18 cellular contexts compared by ENCODE assay signal in the genomic region with DNA sequence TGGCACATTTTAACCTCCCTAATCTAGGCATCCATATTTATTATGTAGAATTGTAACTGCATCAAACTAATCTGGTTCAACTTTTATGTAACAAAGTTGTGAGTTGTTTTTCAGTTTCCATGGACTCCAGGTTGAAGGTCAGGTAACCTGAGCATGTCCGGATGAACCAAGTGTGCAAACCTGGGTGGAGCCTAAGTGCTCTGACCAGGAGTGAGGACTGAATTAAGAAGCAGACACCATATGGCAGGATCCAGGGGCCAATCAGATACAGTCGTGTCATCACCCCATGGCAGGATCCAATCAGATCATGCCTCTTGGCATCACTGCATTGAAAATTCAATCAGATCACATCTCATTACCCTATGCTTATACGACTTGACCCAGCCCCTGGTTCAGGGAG. TPM values are rescaled to one million over a fixed set of nuclear protein-coding genes. Genes with fewer than 3 reads are reported as not detected.
A peak's percentile ranks its signal among the peaks of the same experiment; 100 is the strongest.
DNase-seq lines count a peak whose midpoint lies in the region; ATAC-seq and TF ChIP-seq lines count a peak whose summit lies in the region.
"Had no signal": no experiment of that assay in that cellular context is flagged by ENCODE, and none has a peak within 500 bp of the region (broad histone marks: within the 10 kb centered on the region; RNA-seq: fewer than 3 reads in every experiment).

No MANE protein-coding gene starts in this region.

- H3K9me3 ChIP-seq in WERI-Rb-1 (ENCODE audit: severe bottlenecking) (no peaks in the 10 kb centered on the region), right lobe of liver (no peaks in the 10 kb centered on the region), Karpas-422 (ENCODE audit: low read length) (no peaks in the 10 kb centered on the region)
- H3K9me3 ChIP-seq: MG63 had no signal

- no peak overlapping the region for H3K4me2 ChIP-seq in Karpas-422 (ENCODE audit: low read depth, low read length, poor library complexity, severe bottlenecking)
- H3K4me2 ChIP-seq: PC-9 had no signal

- TF ChIP-seq POLR2A in right lobe of liver (IDR thresholded peaks at IDR 0.05): no peak

- WGBS in right lobe of liver (ENCODE audit: insufficient coverage, low coverage, low lambda C conversion rate, missing lambda C conversion rate): 18% methylated on average over 2 of the region's 3 CpGs

- H3K27me3 Mint-ChIP-seq in stimulated activated naive CD8-positive, alpha-beta T cell treated with anti-CD3 and anti-CD28 coated beads, Interleukin-15, amount 100 ng/mL, for 72 hours: no peaks in the 10 kb centered on the region

- no peak overlapping the region for H3K27ac Mint-ChIP-seq in stimulated activated naive CD8-positive, alpha-beta T cell treated with anti-CD3 and anti-CD28 coated beads, Interleukin-15, amount 100 ng/mL, for 72 hours

- no peak overlapping the region for H3K27ac ChIP-seq in WERI-Rb-1
- no peak overlapping the region for H3K27ac ChIP-seq in right lobe of liver
- no peak overlapping the region for H3K27ac ChIP-seq in Karpas-422 (ENCODE audit: low read length)
- H3K27ac ChIP-seq: PC-9 had no signal

- no peak overlapping the region for H3K9ac ChIP-seq in Karpas-422 (ENCODE audit: low read length)

- H3K4me1 Mint-ChIP-seq in stimulated activated naive CD8-positive, alpha-beta T cell treated with anti-CD3 and anti-CD28 coated beads, Interleukin-15, amount 100 ng/mL, for 72 hours: no peaks in the 10 kb centered on the region

- no peaks in the 10 kb centered on the region for H3K27me3 ChIP-seq in WERI-Rb-1 (ENCODE audit: insufficient read depth, low read depth, severe bottlenecking)
- no peaks in the 10 kb centered on the region for H3K27me3 ChIP-seq in right lobe of liver
- no peaks in the 10 kb centered on the region for H3K27me3 ChIP-seq in Karpas-422 (ENCODE audit: low read length)

- no peak overlapping the region for H2AFZ ChIP-seq in Karpas-422 (ENCODE audit: low read length)
- H2AFZ ChIP-seq: PC-9 had no signal

- no peaks in the 10 kb centered on the region for H3K79me2 ChIP-seq in Karpas-422 (ENCODE audit: low read length)

- no peak for TF ChIP-seq CTCF in WERI-Rb-1 (IDR thresholded peaks at IDR 0.05; ENCODE audit: low read depth, low read length)
- no peak for TF ChIP-seq CTCF in right lobe of liver (IDR thresholded peaks at IDR 0.05)

- H3K4me1 ChIP-seq in right lobe of liver (peaks cover 0 to 3% (median 0%) of the 10 kb centered on the region in 4 donors), Karpas-422 (ENCODE audit: low read length) (no peaks in the 10 kb centered on the region)

- intact Hi-C loops in right lobe of liver (cut with DNase I): no loop called here

- ATAC-seq in right lobe of liver (peak; percentile 73 to 94 (median 78)), GM21619 (IDR thresholded peaks at IDR 0.05; ENCODE audit: unreplicated experiment) (no peak), GM21390 (IDR thresholded peaks at IDR 0.05; ENCODE audit: unreplicated experiment) (no peak)
- no peak for ATAC-seq in stimulated activated naive CD8-positive, alpha-beta T cell treated with anti-CD3 and anti-CD28 coated beads, Interleukin-15, amount 100 ng/mL, for 72 hours

- H3K4me3 ChIP-seq in WERI-Rb-1 (ENCODE audit: low read depth, low read length): no peak overlapping the region
- H3K4me3 ChIP-seq in right lobe of liver: no peak overlapping the region
- H3K4me3 ChIP-seq in Karpas-422 (ENCODE audit: low read length): no peak overlapping the region
- H3K4me3 ChIP-seq: MG63, PC-9 had no signal

- no peaks in the 10 kb centered on the region for H4K20me1 ChIP-seq in Karpas-422 (ENCODE audit: insufficient read depth, low read depth, low read length)

- H3K4me3 Mint-ChIP-seq in stimulated activated naive CD8-positive, alpha-beta T cell treated with anti-CD3 and anti-CD28 coated beads, Interleukin-15, amount 100 ng/mL, for 72 hours: no peak overlapping the region

- DNase-seq in NCI-H82 (lab: John Stamatoyannopoulos, UW): peak; percentile 38
- DNase-seq in NCI-H82 treated with DMSO at 0.1 percent for 48 hours (lab: John Stamatoyannopoulos, UW; ENCODE audit: unreplicated experiment): no peak
- peak; percentile 10 for DNase-seq in WERI-Rb-1
- peak in 1 of 3 donors; percentile 37 for DNase-seq in right lobe of liver
- no peak for DNase-seq in Karpas-422
- no peak for DNase-seq in stimulated activated naive CD8-positive, alpha-beta T cell treated with anti-CD3 and anti-CD28 coated beads, Interleukin-15, amount 100 ng/mL, for 72 hours
- DNase-seq: C1 segment of cervical spinal cord, DMS79 treated with DMSO at 0.1 percent for 48 hours, GOT3, MG63, NCI-H1092 treated with DMSO at 0.1 percent for 48 hours, NCI-H226, NCI-H524 treated with DMSO at 0.1 percent for 48 hours, PC-9 had no signal

- no peaks in the 10 kb centered on the region for H3K9me2 ChIP-seq in Karpas-422 (replicated peaks; ENCODE audit: insufficient read depth, low read length)

- H3K36me3 ChIP-seq in WERI-Rb-1 (no peaks in the 10 kb centered on the region), right lobe of liver (no peaks in the 10 kb centered on the region), Karpas-422 (ENCODE audit: insufficient read depth, low read length) (no peaks in the 10 kb centered on the region)
- H3K36me3 ChIP-seq: MG63 had no signal

- no peaks in the 10 kb centered on the region for H3K9me3 Mint-ChIP-seq in stimulated activated naive CD8-positive, alpha-beta T cell treated with anti-CD3 and anti-CD28 coated beads, Interleukin-15, amount 100 ng/mL, for 72 hours

RNA-seq across cellular contexts. Expression of a gene that starts 41.2 kb away (rescaled TPM):
- total RNA-seq in right lobe of liver: under 1 TPM; 0.49 to 1.00 (median 0.75) TPM
- total RNA-seq in Karpas-422 (2014; rRNA removed; shearing (Covaris generic); ENCODE audit: low replicate concordance): not detected in 2 replicates
- total RNA-seq: A172, G401, PC-9 had no signal

Comparison
In these comparisons a context has a peak if more than half of its experiments do, and no peak if none do; other contexts are left out.
1. DNase-seq: peak in NCI-H82 (single experiment) and WERI-Rb-1 (single experiment); none in NCI-H82 treated with DMSO at 0.1 percent for 48 hours (single experiment), Karpas-422 (single experiment) and stimulated activated naive CD8-positive, alpha-beta T cell treated with anti-CD3 and anti-CD28 coated beads, Interleukin-15, amount 100 ng/mL, for 72 hours (0 of 2).
2. ATAC-seq: peak in right lobe of liver (4 of 4); none in GM21619 (single experiment), GM21390 (single experiment) and stimulated activated naive CD8-positive, alpha-beta T cell treated with anti-CD3 and anti-CD28 coated beads, Interleukin-15, amount 100 ng/mL, for 72 hours (single experiment).